In the genomic region with DNA sequence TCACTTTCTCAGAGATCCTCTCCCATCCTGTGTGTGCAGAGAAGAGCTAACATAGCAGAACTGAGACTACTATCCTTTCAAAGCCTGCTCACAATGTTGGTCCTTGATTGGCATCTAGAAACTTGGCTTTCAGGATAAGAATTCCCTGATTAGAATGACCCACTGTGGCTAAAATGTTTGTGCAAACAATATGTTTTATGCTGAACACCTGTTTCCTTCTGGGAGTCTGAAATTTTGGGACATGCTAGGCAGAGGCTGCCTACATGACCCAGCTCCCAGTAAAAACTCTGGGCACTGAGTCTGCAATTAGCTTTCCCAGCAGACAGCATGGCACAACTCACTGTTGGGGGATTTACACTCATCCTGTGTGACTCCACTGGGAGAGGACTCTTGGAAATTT, we compare ENCODE assay signal across 1 cellular context.
TF ChIP-seq lines count a peak whose summit lies in the region.

No MANE protein-coding gene starts in this region.

TF ChIP-seq in IMR-90, 13 proteins besides CTCF, POLR2A, EP300 and RAD21 (continued from another document):
- no peak for TF ChIP-seq SMC3 (IDR thresholded peaks at IDR 0.05; ENCODE audit: low read depth, low read length)
- TF ChIP-seq CEBPB (IDR thresholded peaks at IDR 0.05; ENCODE audit: low read depth, low read length), result no peak
- no peak for TF ChIP-seq FOS (IDR thresholded peaks at IDR 0.05; ENCODE audit: low read depth, low read length)
- no peak for TF ChIP-seq MAZ (IDR thresholded peaks at IDR 0.05; ENCODE audit: borderline replicate concordance, low read depth, low read length)
- TF ChIP-seq, protein P1, sequence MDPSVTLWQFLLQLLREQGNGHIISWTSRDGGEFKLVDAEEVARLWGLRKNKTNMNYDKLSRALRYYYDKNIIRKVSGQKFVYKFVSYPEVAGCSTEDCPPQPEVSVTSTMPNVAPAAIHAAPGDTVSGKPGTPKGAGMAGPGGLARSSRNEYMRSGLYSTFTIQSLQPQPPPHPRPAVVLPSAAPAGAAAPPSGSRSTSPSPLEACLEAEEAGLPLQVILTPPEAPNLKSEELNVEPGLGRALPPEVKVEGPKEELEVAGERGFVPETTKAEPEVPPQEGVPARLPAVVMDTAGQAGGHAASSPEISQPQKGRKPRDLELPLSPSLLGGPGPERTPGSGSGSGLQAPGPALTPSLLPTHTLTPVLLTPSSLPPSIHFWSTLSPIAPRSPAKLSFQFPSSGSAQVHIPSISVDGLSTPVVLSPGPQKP (IDR thresholded peaks at IDR 0.05; ENCODE audit: borderline replicate concordance, low read depth, low read length), result no peak
